Comparison of ENCODE assay signal across 1 cellular context in genomic region chr19:3459322-3459881, GRCh38.
TF ChIP-seq lines count a peak whose summit lies in the region.

No MANE protein-coding gene starts in this region.

TF ChIP-seq in K562, 482 proteins besides CTCF, POLR2A, EP300 and RAD21:
- TF ChIP-seq ATF1 (CRISPR knock-in tag; IDR thresholded peaks at IDR 0.05): no peak
- TF ChIP-seq ATF1 (tag; IDR thresholded peaks at IDR 0.05): no peak
- TF ChIP-seq SMAD4 (CRISPR knock-in tag; conservative IDR thresholded peaks at IDR 0.05): peak; percentile 52; the same call in 1 of the 2 replicates
- TF ChIP-seq TFAP4 (CRISPR knock-in tag; IDR thresholded peaks at IDR 0.05; ENCODE audit: borderline replicate concordance): peak; percentile 22; the same call in 1 of the 2 replicates
- TF ChIP-seq NCOR1 (IDR thresholded peaks at IDR 0.05): peak; percentile 34; the same call in 1 of the 2 replicates
- TF ChIP-seq ATF7 (IDR thresholded peaks at IDR 0.05): peak; percentile 48
- TF ChIP-seq LCOR (CRISPR knock-in tag; IDR thresholded peaks at IDR 0.05): no peak
- peak; percentile 36 for TF ChIP-seq POLR2G (IDR thresholded peaks at IDR 0.05; ENCODE audit: low read depth, low read length)
- TF ChIP-seq RFX1 (IDR thresholded peaks at IDR 0.05): peak; percentile 72
- peak; percentile 97 for TF ChIP-seq ZBTB33 (CRISPR knock-in tag; IDR thresholded peaks at IDR 0.05)
- no peak for TF ChIP-seq GATAD2A (IDR thresholded peaks at IDR 0.05)
- peak; percentile 74 for TF ChIP-seq RBM22 (IDR thresholded peaks at IDR 0.05; ENCODE audit: low read depth, low read length, poor library complexity, severe bottlenecking)
- TF ChIP-seq POLR2AphosphoS5 (IDR thresholded peaks at IDR 0.05; ENCODE audit: control insufficient read depth, insufficient read depth, low read depth, low read length): peak; percentile 47; the same call in 1 of the 2 replicates
- 0 out of 2 replicates have a peak, but pooled peaks have one; percentile 29 for TF ChIP-seq VEZF1 (CRISPR knock-in tag; IDR thresholded peaks at IDR 0.05)
